Comparison of ENCODE assay signal across 8 cellular contexts in the genomic region with DNA sequence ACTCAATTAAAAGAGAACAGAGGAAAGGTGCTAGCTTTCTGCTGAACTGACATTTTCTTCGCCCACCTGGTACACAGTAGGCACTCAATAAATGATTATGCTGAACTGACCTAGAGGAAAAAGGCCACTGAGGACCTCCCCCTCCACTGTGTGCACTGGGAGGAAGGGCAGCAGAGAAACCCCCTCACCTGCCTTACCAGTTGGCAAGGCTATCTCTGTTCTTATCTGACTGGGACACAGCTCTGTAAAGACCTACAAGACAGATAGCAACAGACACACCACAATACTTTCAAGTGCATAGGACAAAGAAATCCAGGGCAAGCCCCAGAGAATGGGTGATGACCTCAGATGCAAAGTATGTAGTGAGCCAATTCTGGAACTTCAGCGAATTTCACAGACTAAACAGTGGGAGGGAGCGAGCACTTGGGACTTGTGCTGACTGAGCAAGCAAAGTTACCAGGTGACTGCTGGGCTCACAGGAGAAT. TPM values are rescaled to one million over a fixed set of nuclear protein-coding genes. Genes with fewer than 3 reads are reported as not detected.
DNase-seq lines count a peak whose midpoint lies in the region; ATAC-seq and TF ChIP-seq lines count a peak whose summit lies in the region.

No MANE protein-coding gene starts in this region.

- H3K79me2 ChIP-seq in neural progenitor cell (ENCODE audit: low read depth) = no peaks in the 10 kb centered on the region

- H2AFZ ChIP-seq in neural progenitor cell (replicated peaks) = no peak overlapping the region

- no peak overlapping the region for H3K4me3 Mint-ChIP-seq in neural progenitor cell

- H3K27me3 ChIP-seq in BJ (ENCODE audit: control insufficient read depth, insufficient read depth, low read length) = no peaks in the 10 kb centered on the region
- H3K27me3 ChIP-seq in breast epithelium = no peaks in the 10 kb centered on the region
- no peaks in the 10 kb centered on the region for H3K27me3 ChIP-seq in neural progenitor cell

- POLR2A ChIA-PET in BJ (lab: Charles Lee) = no interaction called here

- no peak overlapping the region for H3K27ac Mint-ChIP-seq in neural progenitor cell

- H3K4me3 ChIP-seq in BJ (ENCODE audit: low read depth, low read length) = no peak overlapping the region
- H3K4me3 ChIP-seq in breast epithelium = no peak overlapping the region
- no peak overlapping the region for H3K4me3 ChIP-seq in mesodermal cell (ENCODE audit: extremely low read depth, insufficient read depth, low read length, poor library complexity, severe bottlenecking)
- no peak overlapping the region for H3K4me3 ChIP-seq in neural progenitor cell

- DNase-seq in BJ (ENCODE audit: low read depth) = peak; percentile 76
- DNase-seq in breast epithelium (ENCODE audit: low spot score in 2 of 2) = no peak
- no peak for DNase-seq in activated CD4-positive, alpha-beta T cell treated with anti-CD3 and anti-CD28 coated beads, Interleukin-2, amount 50 U/mL, for 48 hours
- no peak for DNase-seq in SIG-M5 treated with dmso at 0.1 percent for 504 hours (lab: John Stamatoyannopoulos, UW; ENCODE audit: unreplicated experiment)
- DNase-seq in neural progenitor cell (ENCODE audit: low spot score) = no peak

- H3K9me3 Mint-ChIP-seq in neural progenitor cell = peaks cover 4% of the 10 kb centered on the region

- 67 to 75% methylated on average over 3 of the region's 3 CpGs for WGBS in mesodermal cell (ENCODE audit: insufficient coverage in 2 of 2), 2 experiments

- H4K20me1 ChIP-seq in neural progenitor cell (ENCODE audit: low read depth) = no peaks in the 10 kb centered on the region

- TF ChIP-seq CTCF in BJ (IDR thresholded peaks at IDR 0.05; ENCODE audit: insufficient read depth, low read depth, low read length) = no peak
- no peak for TF ChIP-seq CTCF in breast epithelium (IDR thresholded peaks at IDR 0.05)
- TF ChIP-seq CTCF in neural progenitor cell (IDR thresholded peaks at IDR 0.05) = no peak

- peaks cover 12% of the 10 kb centered on the region for H3F3A ChIP-seq in neural progenitor cell (ENCODE audit: low read depth)

- no peaks in the 10 kb centered on the region for H3K4me1 ChIP-seq in breast epithelium
- H3K4me1 ChIP-seq in mesodermal cell (ENCODE audit: control insufficient read depth, insufficient read depth, low read length, poor library complexity, severe bottlenecking) = peaks cover 42% of the 10 kb centered on the region
- peaks cover 19% of the 10 kb centered on the region for H3K4me1 ChIP-seq in neural progenitor cell

- peaks cover 28% of the 10 kb centered on the region for H3K4me1 Mint-ChIP-seq in neural progenitor cell

- H3K27ac ChIP-seq in breast epithelium (peak overlapping the region; percentile 73 to 75), mesodermal cell (ENCODE audit: low read depth, low read length, severe bottlenecking) (peak overlapping the region; percentile 99), neural progenitor cell (no peak overlapping the region)

- no peak overlapping the region for H3K4me2 ChIP-seq in neural progenitor cell

- CTCF ChIA-PET in BJ (lab: Yijun Ruan, JAX) = interaction anchor here (0.6 to 1.2 kb wide), 5 partner anchors 8 to 1249 kb away, joined by 3 to 4 read pairs (median 3); no protein-coding TSS in a partner anchor

- H3K36me3 ChIP-seq in BJ (ENCODE audit: control insufficient read depth, insufficient read depth, low read length) (peaks cover 8% of the 10 kb centered on the region), breast epithelium (no peaks in the 10 kb centered on the region), mesodermal cell (ENCODE audit: control insufficient read depth, insufficient read depth, low read length) (peaks cover 69% of the 10 kb centered on the region), neural progenitor cell (no peaks in the 10 kb centered on the region)

- no peaks in the 10 kb centered on the region for H3K27me3 Mint-ChIP-seq in neural progenitor cell (ENCODE audit: insufficient read depth, low read depth)

- H3K9ac ChIP-seq in neural progenitor cell = no peak overlapping the region

- intact Hi-C loops in breast epithelium (cut with DNase I; ENCODE audit: low total_unique reads) = no loop called here

- no peak for TF ChIP-seq POLR2A in breast epithelium (IDR thresholded peaks at IDR 0.05)

- peaks cover 4% of the 10 kb centered on the region for H3K36me3 Mint-ChIP-seq in neural progenitor cell

- H3K9me3 ChIP-seq in breast epithelium (no peaks in the 10 kb centered on the region), mesodermal cell (ENCODE audit: control insufficient read depth, low read length) (peaks cover 6% of the 10 kb centered on the region), neural progenitor cell (ENCODE audit: low read depth) (peaks cover 3% of the 10 kb centered on the region)

- peak; percentile 49 for ATAC-seq in HG02981 (IDR thresholded peaks at IDR 0.05; ENCODE audit: unreplicated experiment)
- ATAC-seq in activated CD4-positive, CD25-positive, alpha-beta regulatory T cell treated with anti-CD3 and anti-CD28 coated beads, Interleukin-2, amount 50 U/mL, for 24 hours = no peak

RNA-seq across cellular contexts. Expression of a gene that starts 30.4 kb away (rescaled TPM):
- 114 and 141 TPM in 2 replicates for polyA plus RNA-seq in BJ (2011; rRNA removed)
- polyA minus RNA-seq in BJ (2011; rRNA and poly(A)+ RNA removed) = 103 and 123 TPM in 2 replicates
- 100 to 1,000 TPM in 1 of 3 donors, 10 to 100 TPM in 2; 80.8 to 143 (median 87.7) TPM for total RNA-seq in breast epithelium
- 168 TPM for polyA plus RNA-seq in mesodermal cell (2013, experiment 1 of 2)
- polyA plus RNA-seq in mesodermal cell (2013, experiment 2 of 2) = 163 TPM
- 4.6 and 7.9 TPM in 2 replicates for total RNA-seq in neural progenitor cell (ENCODE audit: low replicate concordance)
